8 cellular contexts compared by ENCODE assay signal in genomic region chr19:42242071-42242511, GRCh38. TPM values are rescaled to one million over a fixed set of nuclear protein-coding genes. Genes with fewer than 3 reads are reported as not detected.
A peak's percentile ranks its signal among the peaks of the same experiment; 100 is the strongest.
DNase-seq lines count a peak whose midpoint lies in the region; ATAC-seq and TF ChIP-seq lines count a peak whose summit lies in the region.

No MANE protein-coding gene starts in this region.

- H3K4me3 ChIP-seq in ACC112 (ENCODE audit: low read depth, low read length) = peak overlapping the region; percentile 79
- H3K4me3 ChIP-seq in SK-N-MC = peak overlapping the region; percentile 84
- peak overlapping the region; percentile 56 to 96 for H3K4me3 ChIP-seq in esophagus (ENCODE audit: low read depth in 1 of 2, low read length in 2 of 2)

- H3K27ac Mint-ChIP-seq in osteocyte (ENCODE audit: unreplicated experiment) = peak overlapping the region; percentile 85

- peak overlapping the region; percentile 86 for H3K4me3 Mint-ChIP-seq in osteocyte (ENCODE audit: unreplicated experiment)

- H3K27ac ChIP-seq in ACC112 (ENCODE audit: low read depth, low read length) = peak overlapping the region; percentile 41
- peak overlapping the region; percentile 65; the same call in 1 of the 2 replicates for H3K27ac ChIP-seq in SK-N-MC
- H3K27ac ChIP-seq in esophagus (ENCODE audit: low read depth in 2 of 2, low read length in 1 of 2) = peak overlapping the region; percentile 87 to 95

- peaks cover 5% of the 10 kb centered on the region for H3K36me3 Mint-ChIP-seq in osteocyte (ENCODE audit: unreplicated experiment)

- no peak overlapping the region for H2AFZ ChIP-seq in ACC112 (ENCODE audit: low read length, unreplicated experiment)

- H3K9me3 Mint-ChIP-seq in osteocyte (ENCODE audit: unreplicated experiment) = no peaks in the 10 kb centered on the region

- H3K79me2 ChIP-seq in ACC112 (ENCODE audit: control insufficient read depth, insufficient read depth, low read length, unreplicated experiment) = peaks cover 30% of the 10 kb centered on the region

- H3K4me1 Mint-ChIP-seq in osteocyte (ENCODE audit: unreplicated experiment) = peaks cover 57% of the 10 kb centered on the region

- WGBS in esophagus, 2 donors = 0% methylated on average over 36 to 49 of the region's 49 CpGs

- no peaks in the 10 kb centered on the region for H3K4me1 ChIP-seq in ACC112 (ENCODE audit: control insufficient read depth, insufficient read depth, low read length, unreplicated experiment)
- H3K4me1 ChIP-seq in esophagus (ENCODE audit: control insufficient read depth in 2 of 2, insufficient read depth in 2 of 2, low read length in 1 of 2) = peaks cover 0 to 5% of the 10 kb centered on the region in 2 donors

- H3K36me3 ChIP-seq in ACC112 (ENCODE audit: insufficient read depth, low read length) = no peaks in the 10 kb centered on the region
- peaks cover 15% of the 10 kb centered on the region for H3K36me3 ChIP-seq in SK-N-MC (ENCODE audit: insufficient read depth, low read length)
- peaks cover 0 to 3% of the 10 kb centered on the region in 2 donors for H3K36me3 ChIP-seq in esophagus (ENCODE audit: control insufficient read depth in 2 of 2, insufficient read depth in 2 of 2, low read length in 1 of 2)

- DNase-seq in SK-N-MC (ENCODE audit: low read depth, low spot score) (no peak), osteocyte (ENCODE audit: extremely low spot score, unreplicated experiment) (no peak)
- DNase-seq in stimulated activated CD8-positive, alpha-beta memory T cell treated with anti-CD3 and anti-CD28 coated beads, Interleukin-4, amount 100 ng/mL, for 48 hours = no peak

- H3K27me3 ChIP-seq in ACC112 (ENCODE audit: insufficient read depth, low read length) (no peaks in the 10 kb centered on the region), esophagus (ENCODE audit: control insufficient read depth in 1 of 2, insufficient read depth in 2 of 2, low read length in 2 of 2) (no peaks in the 10 kb centered on the region)

- H3K9ac ChIP-seq in SK-N-MC (ENCODE audit: insufficient read length) = peak overlapping the region; percentile 91

- no peak for TF ChIP-seq CTCF in osteocyte (IDR thresholded peaks at IDR 0.05)

- H3K9me3 ChIP-seq in SK-N-MC (ENCODE audit: low read depth, low read length) = no peaks in the 10 kb centered on the region
- no peaks in the 10 kb centered on the region for H3K9me3 ChIP-seq in esophagus (ENCODE audit: control insufficient read depth in 2 of 2, insufficient read depth in 1 of 2, low read depth in 1 of 2, low read length in 1 of 2)

- H3K27me3 Mint-ChIP-seq in osteocyte (ENCODE audit: unreplicated experiment) = no peaks in the 10 kb centered on the region

- ATAC-seq in GM19372 (IDR thresholded peaks at IDR 0.05; ENCODE audit: low read depth, unreplicated experiment) = peak; percentile 1
- no peak for ATAC-seq in HG03135 (IDR thresholded peaks at IDR 0.05; ENCODE audit: unreplicated experiment)
- no peak for ATAC-seq in GM18868 (IDR thresholded peaks at IDR 0.05; ENCODE audit: unreplicated experiment)

RNA-seq across cellular contexts. Expression of gene GSK3A, which starts 0.3 kb away (rescaled TPM):
- 10 to 100 TPM; 32.9 TPM for polyA plus RNA-seq in esophagus
- 45.4 and 52.3 TPM in 2 replicates for total RNA-seq in osteocyte

RNA-seq across cellular contexts. Expression of gene ERF, which starts 12.8 kb away (rescaled TPM):
- polyA plus RNA-seq in esophagus = 10 to 100 TPM; 19.5 to 29.6 TPM
- 66.8 and 75.3 TPM in 2 replicates for total RNA-seq in osteocyte

RNA-seq across cellular contexts. Expression of gene ZNF526, which starts 22.0 kb away (rescaled TPM):
- 1 to 10 TPM; 2.3 to 3.6 TPM for polyA plus RNA-seq in esophagus
- total RNA-seq in osteocyte = 9.9 and 11.9 TPM in 2 replicates

RNA-seq across cellular contexts. Expression of gene DEDD2, which starts 24.6 kb away (rescaled TPM):
- 10 to 100 TPM; 20.7 to 21.9 TPM for polyA plus RNA-seq in esophagus
- total RNA-seq in osteocyte = 21.0 and 27.4 TPM in 2 replicates

RNA-seq across cellular contexts. Expression of gene CIC, which starts 27.0 kb away (rescaled TPM):
- 10 to 100 TPM; 20.6 to 35.2 TPM for polyA plus RNA-seq in esophagus
- 115 and 122 TPM in 2 replicates for total RNA-seq in osteocyte

Comparison
In these comparisons a context has a peak if more than half of its experiments do, and no peak if none do; other contexts are left out.
1. H3K27ac ChIP-seq: peak in every context shown above with its lines; median percentile 91 in esophagus; 65 in SK-N-MC; 41 in ACC112.